ENCODE assay signal across 9 cellular contexts in genomic region chr4:77465271-77465670, GRCh38.
DNase-seq lines count a peak whose midpoint lies in the region; ATAC-seq, FAIRE-seq and TF ChIP-seq lines count a peak whose summit lies in the region.
"Had no signal": no experiment of that assay in that cellular context is flagged by ENCODE, and none has a peak within 500 bp of the region (broad histone marks: within the 10 kb centered on the region; RNA-seq: fewer than 3 reads in every experiment).

No MANE protein-coding gene starts in this region.

- H4K20me1 ChIP-seq in DOHH2 (ENCODE audit: control insufficient read depth, insufficient read depth, low read depth, low read length), result no peaks in the 10 kb centered on the region

- H3K27ac ChIP-seq in DOHH2 (ENCODE audit: low read depth, low read length) (no peak overlapping the region), prostate gland (no peak overlapping the region)

- no peaks in the 10 kb centered on the region for H3K9me3 ChIP-seq in DOHH2 (ENCODE audit: control insufficient read depth, insufficient read depth, low read length)
- H3K9me3 ChIP-seq in prostate gland, result no peaks in the 10 kb centered on the region

- no peak overlapping the region for H3K4me3 ChIP-seq in DOHH2 (ENCODE audit: low read length)
- H3K4me3 ChIP-seq in prostate gland, result no peak overlapping the region

- no peaks in the 10 kb centered on the region for H3K9me2 ChIP-seq in DOHH2 (replicated peaks; ENCODE audit: control insufficient read depth, low read length)

- CTCF ChIA-PET in MCF 10A (lab: Yijun Ruan, JAX), result interaction anchor here (0.5 to 6.7 kb wide), 29 partner anchors 9 to 352 kb away, joined by 3 to 143 read pairs (median 5); partner anchors contain the start of gene CXCL13

- no peak for FAIRE-seq in GM19239 (lab: Jason Lieb, UNC)

- no TSS peak for BruUV-seq in MCF 10A (replicated peaks; lab: Mats Ljungman, UMichigan)

- H3K27me3 Mint-ChIP-seq in MCF 10A (ENCODE audit: insufficient read depth, unreplicated experiment), result no peaks in the 10 kb centered on the region

- H3K9me3 Mint-ChIP-seq in MCF 10A (ENCODE audit: unreplicated experiment), result no peaks in the 10 kb centered on the region

- TF ChIP-seq CTCF in DOHH2 (IDR thresholded peaks at IDR 0.05; ENCODE audit: low read depth, low read length, poor library complexity, severe bottlenecking) (peak; percentile 26), MCF 10A (IDR thresholded peaks at IDR 0.05; ENCODE audit: unreplicated experiment) (peak; percentile 61), prostate gland (IDR thresholded peaks at IDR 0.05) (peak in 3 of 4 experiments; percentile 59 to 72 (median 69))

- no peaks in the 10 kb centered on the region for H3K4me1 ChIP-seq in DOHH2 (ENCODE audit: control insufficient read depth, low read length)
- H3K4me1 ChIP-seq in prostate gland (replicated peaks), result no peaks in the 10 kb centered on the region

- H3K27ac Mint-ChIP-seq in MCF 10A (ENCODE audit: low read depth, unreplicated experiment), result no peak overlapping the region
- H3K27ac Mint-ChIP-seq: activated naive CD8-positive, alpha-beta T cell had no signal

- no peaks in the 10 kb centered on the region for H3K36me3 Mint-ChIP-seq in MCF 10A (ENCODE audit: insufficient read depth, unreplicated experiment)
- H3K36me3 Mint-ChIP-seq: activated naive CD8-positive, alpha-beta T cell had no signal

- H3K36me3 ChIP-seq in DOHH2 (ENCODE audit: control insufficient read depth, low read length), result no peaks in the 10 kb centered on the region
- no peaks in the 10 kb centered on the region for H3K36me3 ChIP-seq in prostate gland

- no peaks in the 10 kb centered on the region for H3K79me2 ChIP-seq in DOHH2 (ENCODE audit: control insufficient read depth, low read length)

- no peak for TF ChIP-seq POLR2A in prostate gland (IDR thresholded peaks at IDR 0.05)

- ATAC-seq in HG02981 (IDR thresholded peaks at IDR 0.05; ENCODE audit: unreplicated experiment), result peak; percentile 48
- no peak for ATAC-seq in HG03521 (IDR thresholded peaks at IDR 0.05; ENCODE audit: unreplicated experiment)

- no peak overlapping the region for H3K4me2 ChIP-seq in DOHH2 (ENCODE audit: low read length)

- POLR2A ChIA-PET in MCF 10A (lab: Yijun Ruan, JAX), result interaction anchor here (0.8 to 2.0 kb wide), 6 partner anchors 10 to 232 kb away, joined by 3 to 5 read pairs (median 3); no protein-coding TSS in a partner anchor

- H3K27me3 ChIP-seq in DOHH2 (ENCODE audit: control insufficient read depth, low read length) (no peaks in the 10 kb centered on the region), prostate gland (replicated peaks; ENCODE audit: insufficient read depth) (no peaks in the 10 kb centered on the region)

- peak; percentile 45 for DNase-seq in MCF 10A (ENCODE audit: unreplicated experiment)
- DNase-seq in prostate gland (ENCODE audit: low spot score), result peak; percentile 29
- DNase-seq in NCI-H2107 treated with DMSO at 0.1 percent for 48 hours (lab: John Stamatoyannopoulos, UW; ENCODE audit: unreplicated experiment), result no peak
- DNase-seq in NCI-H2171 treated with DMSO at 0.1 percent for 48 hours (lab: John Stamatoyannopoulos, UW), result no peak
- DNase-seq in GM19239 (ENCODE audit: insufficient read length, low spot score), result no peak

- no peak overlapping the region for H3K4me3 Mint-ChIP-seq in MCF 10A (ENCODE audit: unreplicated experiment)
- H3K4me3 Mint-ChIP-seq: activated naive CD8-positive, alpha-beta T cell had no signal

- WGBS in prostate gland, result 86% methylated on average over 2 of the region's 2 CpGs

- H3K4me1 Mint-ChIP-seq in MCF 10A (ENCODE audit: insufficient read depth, unreplicated experiment), result no peaks in the 10 kb centered on the region

- H3F3A ChIP-seq in DOHH2 (ENCODE audit: control insufficient read depth, insufficient read depth), result no peaks in the 10 kb centered on the region

- intact Hi-C loops in MCF 10A (cut with micrococcal nuclease), result loop anchor here (1.0 kb wide), 3 partner anchors 136 to 233 kb away; no protein-coding TSS in a partner anchor
- intact Hi-C loops in prostate gland (cut with DNase I), result no loop called here

Comparison
In these comparisons a context has a peak if more than half of its experiments do, and no peak if none do; other contexts are left out.
1. DNase-seq: peak in MCF 10A (single experiment) and prostate gland (single experiment); none in NCI-H2107 treated with DMSO at 0.1 percent for 48 hours (single experiment), NCI-H2171 treated with DMSO at 0.1 percent for 48 hours (single experiment) and GM19239 (single experiment).
2. Peak in every context shown above with its lines, with median percentiles within 50 percentile points of each other: CTCF ChIP-seq.